ENCODE assay signal across 10 cellular contexts in genomic region chr5:159206818-159207217, GRCh38. TPM values are rescaled to one million over a fixed set of nuclear protein-coding genes. Genes with fewer than 3 reads are reported as not detected.
DNase-seq lines count a peak whose midpoint lies in the region; ATAC-seq and TF ChIP-seq lines count a peak whose summit lies in the region.
"Had no signal": no experiment of that assay in that cellular context is flagged by ENCODE, and none has a peak within 500 bp of the region (broad histone marks: within the 10 kb centered on the region; RNA-seq: fewer than 3 reads in every experiment).

No MANE protein-coding gene starts in this region.

- peaks cover 35% of the 10 kb centered on the region for H3K36me3 Mint-ChIP-seq in activated CD4-positive, alpha-beta memory T cell treated with anti-CD3 and anti-CD28 coated beads for 36 hours
- peaks cover 15% of the 10 kb centered on the region for H3K36me3 Mint-ChIP-seq in stimulated activated memory B cell treated with anti-CD40 and anti-IgM and Interleukin-4, amounts not matched to agents 10 μg/mL and 1 μg/mL and 100 μg/mL, for 72 hours

- ATAC-seq in foreskin keratinocyte, result no peak
- no peak for ATAC-seq in stimulated activated memory B cell treated with anti-CD40 and anti-IgM and Interleukin-4, amounts not matched to agents 10 μg/mL and 1 μg/mL and 100 μg/mL, for 72 hours

- no peak for TF ChIP-seq CTCF in foreskin keratinocyte (conservative IDR thresholded peaks at IDR 0.05)

- peaks cover 48% of the 10 kb centered on the region for H3K4me1 Mint-ChIP-seq in activated CD4-positive, alpha-beta memory T cell treated with anti-CD3 and anti-CD28 coated beads for 36 hours (ENCODE audit: low read depth)
- peaks cover 63% of the 10 kb centered on the region for H3K4me1 Mint-ChIP-seq in stimulated activated memory B cell treated with anti-CD40 and anti-IgM and Interleukin-4, amounts not matched to agents 10 μg/mL and 1 μg/mL and 100 μg/mL, for 72 hours

- no peaks in the 10 kb centered on the region for H3K9me3 Mint-ChIP-seq in activated CD4-positive, alpha-beta memory T cell treated with anti-CD3 and anti-CD28 coated beads for 36 hours
- no peaks in the 10 kb centered on the region for H3K9me3 Mint-ChIP-seq in stimulated activated memory B cell treated with anti-CD40 and anti-IgM and Interleukin-4, amounts not matched to agents 10 μg/mL and 1 μg/mL and 100 μg/mL, for 72 hours

- no peaks in the 10 kb centered on the region for H3K27me3 Mint-ChIP-seq in activated CD4-positive, alpha-beta memory T cell treated with anti-CD3 and anti-CD28 coated beads for 36 hours
- H3K27me3 Mint-ChIP-seq in stimulated activated memory B cell treated with anti-CD40 and anti-IgM and Interleukin-4, amounts not matched to agents 10 μg/mL and 1 μg/mL and 100 μg/mL, for 72 hours, result no peaks in the 10 kb centered on the region

- H3K27me3 ChIP-seq in foreskin keratinocyte, result no peaks in the 10 kb centered on the region

- intact Hi-C loops in activated CD4-positive, alpha-beta memory T cell treated with anti-CD3 and anti-CD28 coated beads for 36 hours (cut with micrococcal nuclease), result loop anchor here (1.0 to 5.0 kb wide), 7 partner anchors 28 to 1935 kb away; no protein-coding TSS in a partner anchor

- CTCF ChIA-PET in activated CD4-positive, alpha-beta memory T cell treated with anti-CD3 and anti-CD28 coated beads for 36 hours (lab: Charles Lee), result interaction anchor here (1.0 to 3.8 kb wide), 4 partner anchors 20 to 110 kb away, joined by 3 to 34 read pairs (median 4); no protein-coding TSS in a partner anchor

- H3K27ac ChIP-seq in foreskin keratinocyte, result peak overlapping the region; percentile 97
- H3K27ac ChIP-seq: 22Rv1 had no signal

- peak; percentile 24 for DNase-seq in DMS 273 (lab: John Stamatoyannopoulos, UW; ENCODE audit: unreplicated experiment)
- no peak for DNase-seq in DMS 273 treated with DMSO at 0.1 percent for 48 hours (lab: John Stamatoyannopoulos, UW)
- DNase-seq in activated CD4-positive, alpha-beta memory T cell treated with anti-CD3 and anti-CD28 coated beads for 36 hours, result no peak
- no peak for DNase-seq in foreskin keratinocyte
- no peak for DNase-seq in activated CD4-positive, CD25-positive, alpha-beta regulatory T cell treated with anti-CD3 and anti-CD28 coated beads, Interleukin-2, amount 50 U/mL, for 72 hours
- no peak for DNase-seq in NCI-H1930 (lab: John Stamatoyannopoulos, UW)
- DNase-seq in NCI-H748 treated with DMSO at 0.1 percent for 48 hours (lab: John Stamatoyannopoulos, UW), result no peak
- DNase-seq: SHP77 had no signal

- POLR2A ChIA-PET in activated CD4-positive, alpha-beta memory T cell treated with anti-CD3 and anti-CD28 coated beads for 36 hours (lab: Charles Lee), result interaction anchor here (0.6 to 3.4 kb wide), 5 partner anchors 8 to 265 kb away, joined by 4 to 28 read pairs (median 10); no protein-coding TSS in a partner anchor

- H3K4me3 Mint-ChIP-seq in activated CD4-positive, alpha-beta memory T cell treated with anti-CD3 and anti-CD28 coated beads for 36 hours, result peak overlapping the region; percentile 99
- peak overlapping the region; percentile 100 for H3K4me3 Mint-ChIP-seq in stimulated activated memory B cell treated with anti-CD40 and anti-IgM and Interleukin-4, amounts not matched to agents 10 μg/mL and 1 μg/mL and 100 μg/mL, for 72 hours

- H3K27ac Mint-ChIP-seq in activated CD4-positive, alpha-beta memory T cell treated with anti-CD3 and anti-CD28 coated beads for 36 hours, result peak overlapping the region; percentile 100
- H3K27ac Mint-ChIP-seq in stimulated activated memory B cell treated with anti-CD40 and anti-IgM and Interleukin-4, amounts not matched to agents 10 μg/mL and 1 μg/mL and 100 μg/mL, for 72 hours, result peak overlapping the region; percentile 99

- H3K4me1 ChIP-seq in foreskin keratinocyte, result peaks cover 22% of the 10 kb centered on the region

RNA-seq across cellular contexts. Expression of gene RNF145, which starts 2.5 kb away (rescaled TPM):
- total RNA-seq in activated CD4-positive, alpha-beta memory T cell treated with anti-CD3 and anti-CD28 coated beads for 36 hours, result 10 to 100 TPM; 91.4 to 92.6 TPM
- 56.2 and 58.3 TPM in 2 replicates for total RNA-seq in foreskin keratinocyte
- 43.3 and 50.1 TPM in 2 replicates for polyA plus RNA-seq in foreskin keratinocyte

RNA-seq across cellular contexts. Expression of gene UBLCP1, which starts 56.3 kb away (rescaled TPM):
- 10 to 100 TPM; 32.9 to 34.4 TPM for total RNA-seq in activated CD4-positive, alpha-beta memory T cell treated with anti-CD3 and anti-CD28 coated beads for 36 hours
- 34.0 and 36.7 TPM in 2 replicates for total RNA-seq in foreskin keratinocyte
- polyA plus RNA-seq in foreskin keratinocyte, result 29.0 and 30.5 TPM in 2 replicates
